Comparison of ENCODE assay signal across 12 cellular contexts in the genomic region with DNA sequence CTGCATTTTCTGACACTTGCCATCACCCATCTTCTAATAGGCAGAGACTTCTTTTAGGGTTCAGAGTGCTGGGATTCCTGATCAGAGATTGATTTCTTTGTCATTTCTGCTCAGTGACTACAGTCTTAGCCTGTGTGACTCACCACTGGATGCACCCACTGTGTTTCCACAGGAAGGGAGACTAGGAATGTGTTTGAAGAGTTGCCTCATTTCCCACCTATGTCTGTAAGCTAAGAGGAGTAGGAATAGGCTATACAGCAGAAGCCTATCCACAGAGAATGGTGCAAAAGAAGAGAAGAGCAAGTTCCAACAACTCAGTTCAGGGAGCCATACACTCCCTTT.
DNase-seq lines count a peak whose midpoint lies in the region; ATAC-seq, FAIRE-seq and TF ChIP-seq lines count a peak whose summit lies in the region.
"Had no signal": no experiment of that assay in that cellular context is flagged by ENCODE, and none has a peak within 500 bp of the region (broad histone marks: within the 10 kb centered on the region; RNA-seq: fewer than 3 reads in every experiment).

No MANE protein-coding gene starts in this region.

- ATAC-seq in A549 (peak; percentile 40 to 72; a peak in 4 of 6 replicates), IMR-90 (ENCODE audit: low read depth) (peak; percentile 60), HepG2 (peak; percentile 84), left lobe of liver (no peak)

- H3K27me3 ChIP-seq in IMR-90 (ENCODE audit: control insufficient read depth, insufficient read depth, low read length), result no peaks in the 10 kb centered on the region
- H3K27me3 ChIP-seq in HepG2 (ENCODE audit: control insufficient read depth in 1 of 2, insufficient read depth in 2 of 2, low read length in 2 of 2), result peaks cover 0 to 35% of the 10 kb centered on the region in 2 experiments; a peak in 3 of 5 replicates
- H3K27me3 ChIP-seq in Caco-2 (replicated peaks; ENCODE audit: control insufficient read depth, insufficient read depth, low read length), result no peaks in the 10 kb centered on the region
- H3K27me3 ChIP-seq: BE2C, neutrophil had no signal

- peak overlapping the region; percentile 1; the same call in 1 of the 2 replicates for H3K23ac ChIP-seq in IMR-90 (ENCODE audit: low read depth, low read length)

- peak overlapping the region; percentile 86; the same call in 1 of the 2 replicates for H2AK5ac ChIP-seq in IMR-90 (ENCODE audit: low read depth, low read length)

- no peak overlapping the region for H3K4me3 Mint-ChIP-seq in Caco-2 (ENCODE audit: unreplicated experiment)

- dilution Hi-C loops in IMR-90 (cut with HindIII; ENCODE audit: low sequenced_read_pairs, unreplicated experiment), result no loop called here

- H4K5ac ChIP-seq in IMR-90 (ENCODE audit: low read depth, low read length), result no peak overlapping the region

- H3K4me1 ChIP-seq in A549 (peaks cover 37% of the 10 kb centered on the region), IMR-90 (ENCODE audit: control insufficient read depth, insufficient read depth, low read length) (peaks cover 42% of the 10 kb centered on the region), HepG2 (ENCODE audit: insufficient read depth, low read length) (peaks cover 29% of the 10 kb centered on the region), Caco-2 (peaks cover 7% of the 10 kb centered on the region)

- H2BK20ac ChIP-seq in IMR-90 (ENCODE audit: low read depth, low read length), result peak overlapping the region; percentile 79

- H3K9me3 Mint-ChIP-seq in Caco-2 (ENCODE audit: unreplicated experiment), result no peaks in the 10 kb centered on the region

- FAIRE-seq in A549 (lab: Jason Lieb, UNC), result no peak
- no peak for FAIRE-seq in HepG2 (lab: Jason Lieb, UNC)

- H3K4me3 ChIP-seq in A549, result no peak overlapping the region
- no peak overlapping the region for H3K4me3 ChIP-seq in IMR-90 (ENCODE audit: insufficient read depth, low read depth, low read length)
- no peak overlapping the region for H3K4me3 ChIP-seq in cardiac fibroblast (replicated peaks in 1 of 2; ENCODE audit: low read depth in 2 of 2, low read length in 2 of 2)
- H3K4me3 ChIP-seq in HepG2 (replicated peaks in 1 of 3; ENCODE audit: insufficient read depth in 1 of 3, low read depth in 2 of 3, low read length in 3 of 3), result no peak overlapping the region
- no peak overlapping the region for H3K4me3 ChIP-seq in Caco-2 (ENCODE audit: low read depth, low read length)

- TF ChIP-seq EP300 in A549 (IDR thresholded peaks at IDR 0.05) (no peak), HepG2 (IDR thresholded peaks at IDR 0.05; ENCODE audit: low read depth in 2 of 2, low read length in 2 of 2) (0 out of 4 replicates have a peak, but pooled peaks of 1 of the 2 experiments have one; percentile 9), HepG2 (CRISPR knock-in tag; IDR thresholded peaks at IDR 0.05; ENCODE audit: borderline replicate concordance) (no peak; the same call in 1 of the 2 replicates)

- peak overlapping the region; percentile 69 for H2BK120ac ChIP-seq in IMR-90 (ENCODE audit: low read depth, low read length)

- POLR2A ChIA-PET in A549 (lab: Yijun Ruan, JAX), result interaction anchor here (1.2 kb wide), 1 partner anchor 10 kb away, joined by 5 read pairs; no protein-coding TSS in a partner anchor
- POLR2A ChIA-PET in IMR-90 (lab: Charles Lee; ENCODE audit: unreplicated experiment), result interaction anchor here (1.3 kb wide), 1 partner anchor 63 kb away, joined by 3 read pairs; no protein-coding TSS in a partner anchor
- POLR2A ChIA-PET in HepG2 (lab: Yijun Ruan, JAX), result no interaction called here
- POLR2A ChIA-PET in Caco-2 (lab: Charles Lee), result no interaction called here

- peaks cover 13% of the 10 kb centered on the region for H3K36me3 Mint-ChIP-seq in Caco-2 (ENCODE audit: insufficient read depth, unreplicated experiment)

- peaks cover 2 to 31% of the 10 kb centered on the region in 2 experiments; a peak in 3 of 4 replicates for H3K79me1 ChIP-seq in IMR-90 (ENCODE audit: low read depth in 1 of 2, low read length in 2 of 2)

- H3K9ac ChIP-seq in IMR-90 (ENCODE audit: low read depth, low read length) (no peak overlapping the region), HepG2 (ENCODE audit: insufficient read depth, low read depth, low read length) (no peak overlapping the region)

- TF ChIP-seq RAD21 in A549 (conservative IDR thresholded peaks at IDR 0.05 in 1 of 2, IDR thresholded peaks at IDR 0.05 in 1 of 2) (no peak), IMR-90 (IDR thresholded peaks at IDR 0.05; ENCODE audit: low read length) (no peak), HepG2 (CRISPR knock-in tag; IDR thresholded peaks at IDR 0.05) (no peak)

- DNase-seq in A549 (ENCODE audit: low read depth in 1 of 2, low spot score in 1 of 2) (peak; percentile 44 to 51), IMR-90 (peak; percentile 76), cardiac fibroblast (ENCODE audit: low read depth in 2 of 2) (peak; percentile 44 to 75), HepG2 (ENCODE audit: low spot score) (peak; percentile 71), left lobe of liver (ENCODE audit: low spot score) (no peak), Caco-2 (no peak), HUDEP-2 (lab: John Stamatoyannopoulos, UW; ENCODE audit: unreplicated experiment in 76 of 76) (no peak), OCI-M2 (lab: John Stamatoyannopoulos, UW; ENCODE audit: unreplicated experiment) (no peak)
- DNase-seq: activated T-cell treated with anti-CD3 and anti-CD28 coated beads, Interleukin-2, amount 50 U/mL, for 1 hour; BE2C; NCI-H1436 treated with DMSO at 0.1 percent for 48 hours had no signal

- H3K36me3 ChIP-seq in IMR-90 (ENCODE audit: control insufficient read depth, insufficient read depth, low read length) (no peaks in the 10 kb centered on the region), HepG2 (replicated peaks in 1 of 2; ENCODE audit: control insufficient read depth in 1 of 2, insufficient read depth in 2 of 2, low read length in 2 of 2) (no peaks in the 10 kb centered on the region), Caco-2 (ENCODE audit: control insufficient read depth, insufficient read depth, low read length) (no peaks in the 10 kb centered on the region)
- H3K36me3 ChIP-seq: BE2C, neutrophil had no signal

- CTCF ChIA-PET in A549 (lab: Yijun Ruan, JAX), result interaction anchor here (1.1 to 4.3 kb wide), 8 partner anchors 11 to 130 kb away, joined by 3 to 17 read pairs (median 4); no protein-coding TSS in a partner anchor
- CTCF ChIA-PET in IMR-90 (lab: Yijun Ruan, JAX), result interaction anchor here (0.5 to 0.6 kb wide), 2 partner anchors 11 to 643 kb away, joined by 3 to 4 read pairs; no protein-coding TSS in a partner anchor
- CTCF ChIA-PET in HepG2 (lab: Yijun Ruan, JAX; ENCODE audit: low intra/inter-chr PET ratio, low total read pairs), result no interaction called here
- CTCF ChIA-PET in Caco-2 (lab: Charles Lee), result interaction anchor here (0.8 kb wide), 1 partner anchor 128 kb away, joined by 3 read pairs; no protein-coding TSS in a partner anchor

- H3K27ac Mint-ChIP-seq in Caco-2 (ENCODE audit: unreplicated experiment), result no peak overlapping the region

- TF ChIP-seq CTCF in A549 (IDR thresholded peaks at IDR 0.05), result no peak
- TF ChIP-seq CTCF in IMR-90 (conservative IDR thresholded peaks at IDR 0.05; ENCODE audit: low read depth, low read length), result no peak
- no peak for TF ChIP-seq CTCF in cardiac fibroblast (IDR thresholded peaks at IDR 0.05; ENCODE audit: low read depth, low read length)
- no peak for TF ChIP-seq CTCF in HepG2 (CRISPR knock-in tag; IDR thresholded peaks at IDR 0.05)
- no peak for TF ChIP-seq CTCF in Caco-2 (IDR thresholded peaks at IDR 0.05; ENCODE audit: insufficient read depth in 1 of 2, low read depth in 1 of 2, low read length in 1 of 2, severe bottlenecking in 1 of 2, unreplicated experiment in 1 of 2)

- no peak overlapping the region for H3K18ac ChIP-seq in IMR-90 (ENCODE audit: low read depth, low read length)

- H3K27me3 Mint-ChIP-seq in Caco-2 (ENCODE audit: insufficient read depth, unreplicated experiment), result no peaks in the 10 kb centered on the region

- peaks cover 40% of the 10 kb centered on the region for H3K9me1 ChIP-seq in IMR-90 (ENCODE audit: insufficient read depth, low read length)

- peak overlapping the region; percentile 78 for H3K4ac ChIP-seq in IMR-90 (ENCODE audit: low read depth, low read length)

- in situ Hi-C loops in IMR-90 (cut with MboI; ENCODE audit: low sequenced_read_pairs) (no loop called here), HepG2 (cut with HindIII; ENCODE audit: extremely low pct_ligation_motif_present, low pct_unique_long_range_greater_than_20kb) (no loop called here)

- peak overlapping the region; percentile 49 for H3K14ac ChIP-seq in IMR-90 (replicated peaks; ENCODE audit: low read depth, low read length)

- H4K91ac ChIP-seq in IMR-90 (ENCODE audit: insufficient read depth, low read depth, low read length), result 0 out of 2 replicates have a peak overlapping the region, but pooled peaks have one; percentile 19

- peak overlapping the region; percentile 60 for H3K4me2 ChIP-seq in A549
- H3K4me2 ChIP-seq in IMR-90 (ENCODE audit: low read depth, low read length), result peak overlapping the region; percentile 21; the same call in 1 of the 2 replicates
- H3K4me2 ChIP-seq in HepG2 (ENCODE audit: low read depth, low read length), result no peak overlapping the region

- H3K79me2 ChIP-seq in HepG2 (ENCODE audit: insufficient read depth, low read length), result no peaks in the 10 kb centered on the region

- H3K4me1 Mint-ChIP-seq in Caco-2 (ENCODE audit: low read depth, unreplicated experiment), result no peaks in the 10 kb centered on the region

- peak overlapping the region in 1 of 2 experiments; percentile 47; a peak in 1 of 4 replicates for H4K8ac ChIP-seq in IMR-90 (ENCODE audit: low read depth in 2 of 2, low read length in 2 of 2)

- BruUV-seq in IMR-90 (replicated peaks; lab: Mats Ljungman, UMichigan) (no TSS peak), HepG2 (replicated peaks; lab: Mats Ljungman, UMichigan) (no TSS peak), Caco-2 (replicated peaks; lab: Mats Ljungman, UMichigan) (no TSS peak)

- TF ChIP-seq POLR2A in A549 (IDR thresholded peaks at IDR 0.05; ENCODE audit: low read length), result no peak
- TF ChIP-seq POLR2A in IMR-90 (IDR thresholded peaks at IDR 0.05; ENCODE audit: low read depth, low read length), result no peak
- TF ChIP-seq POLR2A in HepG2 (IDR thresholded peaks at IDR 0.05; ENCODE audit: insufficient read depth in 1 of 2, low read depth in 2 of 2, low read length in 2 of 2), result no peak

- H3K27ac ChIP-seq in A549 (peak overlapping the region; percentile 67 to 83), IMR-90 (ENCODE audit: insufficient read depth, low read length) (peak overlapping the region; percentile 55; the same call in 1 of the 2 replicates), HepG2 (ENCODE audit: extremely low read length, insufficient read depth, low read length) (no peak overlapping the region)

- H3K9me3 ChIP-seq in A549 (no peaks in the 10 kb centered on the region), IMR-90 (ENCODE audit: control insufficient read depth, insufficient read depth, low read length) (no peaks in the 10 kb centered on the region), HepG2 (ENCODE audit: low read length) (no peaks in the 10 kb centered on the region), Caco-2 (no peaks in the 10 kb centered on the region)
- H3K9me3 ChIP-seq: BE2C, neutrophil had no signal

- H2BK5ac ChIP-seq in IMR-90 (ENCODE audit: low read depth, low read length, poor library complexity, severe bottlenecking), result peak overlapping the region; percentile 53

- peak overlapping the region; percentile 25; the same call in 1 of the 3 replicates for H2BK15ac ChIP-seq in IMR-90 (ENCODE audit: low read depth, low read length)

- intact Hi-C loops in IMR-90 (cut with micrococcal nuclease), result no loop called here
- intact Hi-C loops in HepG2 (cut with micrococcal nuclease; ENCODE audit: unreplicated experiment), result no loop called here
- intact Hi-C loops in Caco-2 (cut with micrococcal nuclease; ENCODE audit: unreplicated experiment), result no loop called here

- no peaks in the 10 kb centered on the region for H4K20me1 ChIP-seq in IMR-90 (ENCODE audit: insufficient read depth, low read length)
- H4K20me1 ChIP-seq in HepG2 (ENCODE audit: insufficient read depth, low read length), result no peaks in the 10 kb centered on the region

- 0 out of 2 replicates have a peak overlapping the region, but pooled peaks have one; percentile 13 for H3K56ac ChIP-seq in IMR-90 (ENCODE audit: extremely low read depth, insufficient read depth, low read length)

- no peak overlapping the region for H2AK9ac ChIP-seq in IMR-90 (replicated peaks; ENCODE audit: low read depth, low read length, poor library complexity)

- H2AFZ ChIP-seq in IMR-90 (replicated peaks; ENCODE audit: low read length, poor library complexity) (no peak overlapping the region), HepG2 (ENCODE audit: low read length) (no peak overlapping the region)

Comparison
In these comparisons a context has a peak if more than half of its experiments do, and no peak if none do; other contexts are left out.
1. DNase-seq: peak in A549 (2 of 2), IMR-90 (single experiment), cardiac fibroblast (2 of 2) and HepG2 (single experiment); none in left lobe of liver (single experiment), Caco-2 (0 of 2), HUDEP-2 (0 of 76) and OCI-M2 (single experiment).
2. POLR2A ChIA-PET loops: an anchor here in A549 (1.2 kb wide) and IMR-90 (1.3 kb wide); none called in HepG2 and Caco-2.
3. Of the 38 proteins assayed by ChIP-seq in both HepG2 and A549: peak only in HepG2: none; only in A549: none; in both: FOSL2; in neither: 35; mixed calls (peak in some experiments, not most) for 2.